Comparison of ENCODE assay signal across 26 cellular contexts in genomic region chr12:71460318-71460717, GRCh38. TPM values are rescaled to one million over a fixed set of nuclear protein-coding genes. Genes with fewer than 3 reads are reported as not detected.
DNase-seq lines count a peak whose midpoint lies in the region; ATAC-seq, FAIRE-seq and TF ChIP-seq lines count a peak whose summit lies in the region.
"Had no signal": no experiment of that assay in that cellular context is flagged by ENCODE, and none has a peak within 500 bp of the region (broad histone marks: within the 10 kb centered on the region; RNA-seq: fewer than 3 reads in every experiment).

No MANE protein-coding gene starts in this region.

- CTCF ChIA-PET in HepG2 (lab: Yijun Ruan, JAX; ENCODE audit: low intra/inter-chr PET ratio, low total read pairs), result no interaction called here

- TF ChIP-seq POLR2A in HepG2 (IDR thresholded peaks at IDR 0.05; ENCODE audit: insufficient read depth in 1 of 2, low read depth in 2 of 2, low read length in 2 of 2) (no peak), right lobe of liver (IDR thresholded peaks at IDR 0.05) (no peak)

- H3K27ac ChIP-seq in HepG2 (ENCODE audit: extremely low read length, insufficient read depth, low read length), result no peak overlapping the region
- no peak overlapping the region for H3K27ac ChIP-seq in right lobe of liver
- H3K27ac ChIP-seq: 22Rv1; BLaER1 treated with 17β-estradiol and CSF1 and Interleukin-3, amounts not matched to agents 10 nM and 100 nM had no signal

- H3K9ac ChIP-seq in HepG2 (ENCODE audit: insufficient read depth, low read depth, low read length), result no peak overlapping the region
- H3K9ac ChIP-seq: BLaER1 treated with 17β-estradiol and CSF1 and Interleukin-3, amounts not matched to agents 10 nM and 100 nM had no signal

- H2AFZ ChIP-seq in HepG2 (ENCODE audit: low read length), result no peak overlapping the region
- H2AFZ ChIP-seq: GM23338 had no signal

- H3K4me3 ChIP-seq in HepG2 (replicated peaks in 1 of 3; ENCODE audit: insufficient read depth in 1 of 3, low read depth in 2 of 3, low read length in 3 of 3) (no peak overlapping the region), right lobe of liver (no peak overlapping the region)
- H3K4me3 ChIP-seq: BLaER1 treated with 17β-estradiol and CSF1 and Interleukin-3, amounts not matched to agents 10 nM and 100 nM; GM12878; GM23338 had no signal

- H3K79me2 ChIP-seq in HepG2 (ENCODE audit: insufficient read depth, low read length), result peaks cover 66% of the 10 kb centered on the region

- TF ChIP-seq RAD21 in HepG2 (CRISPR knock-in tag; IDR thresholded peaks at IDR 0.05), result no peak

- intact Hi-C loops in HepG2 (cut with micrococcal nuclease; ENCODE audit: unreplicated experiment) (no loop called here), right lobe of liver (cut with DNase I) (no loop called here), posterior cingulate gyrus (cut with DNase I) (no loop called here)

- no peak overlapping the region for H3K4me2 ChIP-seq in HepG2 (ENCODE audit: low read depth, low read length)
- H3K4me2 ChIP-seq: BLaER1 treated with 17β-estradiol and CSF1 and Interleukin-3, amounts not matched to agents 10 nM and 100 nM; GM23338 had no signal

- TF ChIP-seq EP300 in HepG2 (IDR thresholded peaks at IDR 0.05; ENCODE audit: low read depth in 2 of 2, low read length in 2 of 2) (no peak), HepG2 (CRISPR knock-in tag; IDR thresholded peaks at IDR 0.05; ENCODE audit: borderline replicate concordance) (no peak)

- H3K36me3 ChIP-seq in HepG2 (replicated peaks in 1 of 2; ENCODE audit: control insufficient read depth in 1 of 2, insufficient read depth in 2 of 2, low read length in 2 of 2) (peaks cover 11 to 40% of the 10 kb centered on the region in 2 experiments), right lobe of liver (no peaks in the 10 kb centered on the region)
- H3K36me3 ChIP-seq: BLaER1 treated with 17β-estradiol and CSF1 and Interleukin-3, amounts not matched to agents 10 nM and 100 nM had no signal

- WGBS in HepG2 (ENCODE audit: low lambda C conversion rate), result 95% methylated on average over 4 of the region's 4 CpGs
- WGBS in right lobe of liver (ENCODE audit: insufficient coverage, low coverage, low lambda C conversion rate, missing lambda C conversion rate), result 73% methylated on average over 4 of the region's 4 CpGs

- ATAC-seq in HepG2 (no peak), right lobe of liver (no peak), HG03159 (IDR thresholded peaks at IDR 0.05; ENCODE audit: unreplicated experiment) (no peak), HG03280 (IDR thresholded peaks at IDR 0.05; ENCODE audit: unreplicated experiment) (no peak)
- ATAC-seq: GM12878, GM23338, HCT116 had no signal

- no peaks in the 10 kb centered on the region for H3K27me3 ChIP-seq in HepG2 (ENCODE audit: control insufficient read depth in 1 of 2, insufficient read depth in 2 of 2, low read length in 2 of 2)
- H3K27me3 ChIP-seq in right lobe of liver, result no peaks in the 10 kb centered on the region
- H3K27me3 ChIP-seq: BE2C; BLaER1 treated with 17β-estradiol and CSF1 and Interleukin-3, amounts not matched to agents 10 nM and 100 nM had no signal

- H3K4me1 ChIP-seq in HepG2 (ENCODE audit: insufficient read depth, low read length), result peaks cover 36% of the 10 kb centered on the region
- no peaks in the 10 kb centered on the region for H3K4me1 ChIP-seq in right lobe of liver

- FAIRE-seq in HepG2 (lab: Jason Lieb, UNC), result no peak
- FAIRE-seq: A204.1, D721Med, GM12878, GM19239 had no signal

- POLR2A ChIA-PET in HepG2 (lab: Yijun Ruan, JAX), result no interaction called here

- DNase-seq in HepG2 (ENCODE audit: low spot score), result no peak
- DNase-seq in right lobe of liver, result no peak
- DNase-seq in left kidney (ENCODE audit: low read depth, low spot score), result peak; percentile 26
- peak; percentile 32 for DNase-seq in renal cortical epithelial cell (ENCODE audit: low read depth)
- DNase-seq in posterior cingulate gyrus, result no peak
- DNase-seq: AML-193; BE2C; CD4-positive, alpha-beta T cell; CD8-positive, alpha-beta memory T cell; DMS 273 treated with DMSO at 0.1 percent for 48 hours; DMS79; EL; GDM1; H9 had no signal

- in situ Hi-C loops in HepG2 (cut with HindIII; ENCODE audit: extremely low pct_ligation_motif_present, low pct_unique_long_range_greater_than_20kb), result no loop called here

- TF ChIP-seq CTCF in HepG2 (CRISPR knock-in tag; IDR thresholded peaks at IDR 0.05) (no peak), right lobe of liver (IDR thresholded peaks at IDR 0.05) (no peak)

- H4K20me1 ChIP-seq in HepG2 (ENCODE audit: insufficient read depth, low read length), result no peaks in the 10 kb centered on the region; the same call in 1 of the 2 replicates
- H4K20me1 ChIP-seq: BLaER1 treated with 17β-estradiol and CSF1 and Interleukin-3, amounts not matched to agents 10 nM and 100 nM had no signal

- H3K9me3 ChIP-seq in HepG2 (ENCODE audit: low read length), result no peaks in the 10 kb centered on the region
- H3K9me3 ChIP-seq in right lobe of liver, result no peaks in the 10 kb centered on the region
- H3K9me3 ChIP-seq: BE2C had no signal

- BruUV-seq in HepG2 (replicated peaks; lab: Mats Ljungman, UMichigan), result no TSS peak

TF ChIP-seq in HepG2, 621 proteins besides CTCF, POLR2A, EP300 and RAD21 (continues in another document):
- TF ChIP-seq ZBTB4 (CRISPR knock-in tag; IDR thresholded peaks at IDR 0.05; ENCODE audit: borderline replicate concordance), result no peak
- TF ChIP-seq ZNF275 (CRISPR knock-in tag; IDR thresholded peaks at IDR 0.05; ENCODE audit: borderline replicate concordance), result no peak
- TF ChIP-seq TAF1 (CRISPR knock-in tag; IDR thresholded peaks at IDR 0.05), result no peak
- TF ChIP-seq JUND (CRISPR knock-in tag; IDR thresholded peaks at IDR 0.05), result no peak
- no peak for TF ChIP-seq ZNF20 (CRISPR knock-in tag; IDR thresholded peaks at IDR 0.05)
- TF ChIP-seq ZNF652 (CRISPR knock-in tag; IDR thresholded peaks at IDR 0.05; ENCODE audit: borderline replicate concordance, low read depth), result peak; percentile 82; the same call in 1 of the 2 replicates

RNA-seq across cellular contexts. Expression of gene LGR5, which starts 20.7 kb away (rescaled TPM):
- total RNA-seq in HepG2 (2016; rRNA removed; fragmentation: Illumina TruSeq; extraction: Trizol), result 20.6 and 37.0 TPM in 2 replicates
- total RNA-seq in HepG2 (2016; cell fraction: cytosol; rRNA removed; fragmentation: Illumina TruSeq; extraction: Trizol; ENCODE audit: low read depth), result 2.2 and 2.3 TPM in 2 replicates
- total RNA-seq in HepG2 (2016; cell fraction: insoluble cytoplasmic fraction; rRNA removed; fragmentation: Illumina TruSeq; extraction: Trizol), result 17.4 and 40.7 TPM in 2 replicates
- 8.7 and 9.5 TPM in 2 replicates for total RNA-seq in HepG2 (2016; cell fraction: membrane; rRNA removed; fragmentation: Illumina TruSeq; extraction: Trizol)
- 67.0 and 93.5 TPM in 2 replicates for total RNA-seq in HepG2 (2016; cell fraction: nucleus; rRNA removed; fragmentation: Illumina TruSeq; extraction: Trizol)
- 69.5 and 121 TPM in 2 replicates for polyA plus RNA-seq in HepG2 (2011; rRNA removed)
- polyA plus RNA-seq in HepG2 (2011; cell fraction: cytosol; rRNA removed), result 39.4 and 44.0 TPM in 2 replicates
- 186 and 299 TPM in 2 replicates for polyA plus RNA-seq in HepG2 (2011; cell fraction: nucleus; rRNA removed)
- polyA plus RNA-seq in HepG2 (2012), result 37.0 and 44.1 TPM in 2 replicates
- 1.5 and 1.6 TPM in 2 replicates for polyA plus RNA-seq in HepG2 (2016; cell fraction: cytosol; fragmentation: Illumina TruSeq; extraction: Trizol; ENCODE audit: low read depth)
- 20.0 and 21.6 TPM in 2 replicates for polyA plus RNA-seq in HepG2 (2016; cell fraction: insoluble cytoplasmic fraction; fragmentation: Illumina TruSeq; extraction: Trizol; ENCODE audit: low read depth)
- polyA plus RNA-seq in HepG2 (2016; cell fraction: membrane; fragmentation: Illumina TruSeq; extraction: Trizol; ENCODE audit: low read depth), result 4.0 TPM in 2 replicates
- 183 and 193 TPM in 2 replicates for polyA plus RNA-seq in HepG2 (2016; cell fraction: nucleus; fragmentation: Illumina TruSeq; extraction: Trizol; ENCODE audit: insufficient read depth, low read depth)
- 0.07 and 94.1 TPM in 2 replicates for polyA minus RNA-seq in HepG2 (2011; rRNA and poly(A)+ RNA removed; ENCODE audit: low replicate concordance)
- 30.0 and 45.1 TPM in 2 replicates for polyA minus RNA-seq in HepG2 (2011; cell fraction: cytosol; rRNA and poly(A)+ RNA removed)
- polyA minus RNA-seq in HepG2 (2011; cell fraction: nucleus; rRNA and poly(A)+ RNA removed), result 81.4 and 117 TPM in 2 replicates
- total RNA-seq in right lobe of liver, result under 1 TPM; 0.11 to 0.31 (median 0.17) TPM
- total RNA-seq in renal cortical epithelial cell, result 0.05 TPM in 1 of 2 replicates, not detected in the other
- total RNA-seq: CD4-positive, alpha-beta T cell; CD8-positive, alpha-beta memory T cell; GM12878 had no signal
- polyA plus RNA-seq: AG04450; CD14-positive monocyte; CD8-positive, alpha-beta memory T cell had no signal

Comparison
In these comparisons a context has a peak if more than half of its experiments do, and no peak if none do; other contexts are left out.
1. DNase-seq: peak in left kidney (single experiment) and renal cortical epithelial cell (single experiment); none in HepG2 (single experiment), right lobe of liver (0 of 3) and posterior cingulate gyrus (0 of 10).